In the genomic region with DNA sequence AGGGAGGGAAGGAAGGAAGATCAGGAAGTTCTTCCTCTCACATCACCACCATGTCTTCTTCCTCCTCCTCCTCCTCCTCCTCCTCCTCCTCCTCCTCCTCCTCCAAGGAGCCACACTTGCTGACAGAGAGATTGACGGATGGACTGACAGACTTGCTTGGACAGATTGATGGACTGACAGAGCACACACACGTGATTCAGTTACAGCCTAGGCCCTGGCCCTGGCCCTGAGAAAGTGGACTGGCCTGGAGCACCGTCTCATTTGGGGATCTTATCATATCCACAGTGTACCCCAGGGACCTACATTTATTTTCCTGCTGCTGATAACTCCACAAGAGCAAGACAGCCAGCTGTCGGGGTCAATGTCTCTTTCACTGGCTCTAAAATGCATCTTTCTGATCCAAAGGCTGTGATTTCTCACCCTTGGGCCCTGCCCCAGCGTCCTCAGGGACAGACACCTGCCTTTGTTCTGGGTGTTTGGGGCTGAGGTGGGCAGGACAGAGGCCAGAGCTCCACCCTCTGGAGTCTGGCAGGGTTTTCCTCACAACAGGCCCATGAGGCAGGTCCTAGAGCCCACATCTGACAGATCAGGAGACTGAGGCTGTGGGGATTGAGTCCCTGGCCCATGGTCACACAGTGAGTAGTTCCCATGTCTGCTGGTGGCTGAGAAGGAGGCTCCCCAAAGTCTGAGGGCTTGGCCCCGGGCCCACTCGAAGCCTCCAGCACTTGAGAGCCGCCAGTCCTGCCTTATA, we compare ENCODE assay signal across 1 cellular context.
TF ChIP-seq lines count a peak whose summit lies in the region.

No MANE protein-coding gene starts in this region.

TF ChIP-seq in K562, 482 proteins besides CTCF, POLR2A, EP300 and RAD21 (continued from another document):
- peak; percentile 15; the same call in 1 of the 2 replicates for TF ChIP-seq MGA (IDR thresholded peaks at IDR 0.05)
- TF ChIP-seq TSHZ1 (CRISPR knock-in tag; IDR thresholded peaks at IDR 0.05) = peak; percentile 94
- TF ChIP-seq, protein P1, sequence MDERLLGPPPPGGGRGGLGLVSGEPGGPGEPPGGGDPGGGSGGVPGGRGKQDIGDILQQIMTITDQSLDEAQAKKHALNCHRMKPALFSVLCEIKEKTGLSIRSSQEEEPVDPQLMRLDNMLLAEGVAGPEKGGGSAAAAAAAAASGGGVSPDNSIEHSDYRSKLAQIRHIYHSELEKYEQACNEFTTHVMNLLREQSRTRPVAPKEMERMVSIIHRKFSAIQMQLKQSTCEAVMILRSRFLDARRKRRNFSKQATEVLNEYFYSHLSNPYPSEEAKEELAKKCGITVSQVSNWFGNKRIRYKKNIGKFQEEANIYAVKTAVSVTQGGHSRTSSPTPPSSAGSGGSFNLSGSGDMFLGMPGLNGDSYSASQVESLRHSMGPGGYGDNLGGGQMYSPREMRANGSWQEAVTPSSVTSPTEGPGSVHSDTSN (CRISPR knock-in tag; IDR thresholded peaks at IDR 0.05; ENCODE audit: low read depth) = peak; percentile 54
- TF ChIP-seq, protein P1 (tag; conservative IDR thresholded peaks at IDR 0.05; ENCODE audit: low read depth) = peak; percentile 91
- peak in 1 of 2 experiments; percentile 71; a peak in 1 of 4 replicates for TF ChIP-seq KDM4B (IDR thresholded peaks at IDR 0.05; ENCODE audit: borderline replicate concordance in 2 of 2, low read depth in 1 of 2)
- no peak for TF ChIP-seq FOXA3 (CRISPR knock-in tag; conservative IDR thresholded peaks at IDR 0.05 in 1 of 2, IDR thresholded peaks at IDR 0.05 in 1 of 2)
- TF ChIP-seq KDM1A (IDR thresholded peaks at IDR 0.05) = peak; percentile 74 to 80
- TF ChIP-seq NR4A1 (CRISPR knock-in tag; IDR thresholded peaks at IDR 0.05) = no peak
- TF ChIP-seq NR4A1 (tag; IDR thresholded peaks at IDR 0.05) = no peak
- TF ChIP-seq SMAD4 (CRISPR knock-in tag; conservative IDR thresholded peaks at IDR 0.05) = peak; percentile 33; the same call in 1 of the 2 replicates
- TF ChIP-seq ZNF609 (CRISPR knock-in tag; IDR thresholded peaks at IDR 0.05; ENCODE audit: borderline replicate concordance) = no peak
- TF ChIP-seq ARHGAP35 (IDR thresholded peaks at IDR 0.05; ENCODE audit: partially characterized antibody) = peak; percentile 59
- TF ChIP-seq MCM3 (IDR thresholded peaks at IDR 0.05) = no peak
- TF ChIP-seq ELK3 (CRISPR knock-in tag; IDR thresholded peaks at IDR 0.05) = no peak
- TF ChIP-seq ZFP36 (IDR thresholded peaks at IDR 0.05; ENCODE audit: low read depth, low read length, partially characterized antibody) = peak; percentile 36
- no peak for TF ChIP-seq ZNF224 (CRISPR knock-in tag; IDR thresholded peaks at IDR 0.05)
- peak in 1 of 2 experiments; percentile 28; a peak in 1 of 4 replicates for TF ChIP-seq MAZ (CRISPR knock-in tag; conservative IDR thresholded peaks at IDR 0.05 in 1 of 2, IDR thresholded peaks at IDR 0.05 in 1 of 2)
- no peak for TF ChIP-seq CBX8 (IDR thresholded peaks at IDR 0.05; ENCODE audit: borderline replicate concordance, extremely low read depth, low read depth, low read length, poor library complexity, severe bottlenecking)
